23 cellular contexts compared by ENCODE assay signal in the genomic region with DNA sequence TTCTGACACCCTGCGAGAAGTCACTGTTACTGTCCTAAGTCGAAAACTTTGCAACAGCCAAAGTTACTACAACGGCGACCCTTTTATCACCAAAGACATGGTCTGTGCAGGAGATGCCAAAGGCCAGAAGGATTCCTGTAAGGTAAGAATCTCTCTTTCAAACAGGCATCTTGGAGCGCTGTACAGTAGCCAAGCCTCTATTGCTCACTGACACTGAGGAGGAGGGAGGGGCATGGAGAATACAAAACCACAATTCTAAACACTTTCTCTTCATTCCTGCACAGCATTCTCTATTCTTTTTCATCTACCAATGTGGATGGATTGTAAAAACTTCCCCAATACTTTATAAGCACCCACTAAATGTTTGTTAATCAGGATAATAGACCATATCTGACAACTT. TPM values are rescaled to one million over a fixed set of nuclear protein-coding genes. Genes with fewer than 3 reads are reported as not detected.
"Had no signal": no experiment of that assay in that cellular context is flagged by ENCODE, and none has a peak within 500 bp of the region (broad histone marks: within the 10 kb centered on the region; RNA-seq: fewer than 3 reads in every experiment).

No MANE protein-coding gene starts in this region.

- H3K4me3 Mint-ChIP-seq: activated B cell treated with CpG ODN at 0.5 μM for 24 hours; activated CD4-positive, alpha-beta memory T cell treated with anti-CD3 and anti-CD28 coated beads for 36 hours; activated naive CD8-positive, alpha-beta T cell treated with anti-CD3 and anti-CD28 coated beads, Interleukin-2, amount 50 U/mL, for 24 hours; activated T-helper 17 cell treated with anti-CD3 and anti-CD28 coated beads, Interleukin-2, amount 50 U/mL, for 72 hours; naive thymus-derived CD4-positive, alpha-beta T cell; stimulated activated naive CD8-positive, alpha-beta T cell treated with anti-CD3 and anti-CD28 coated beads, Interleukin-15, Interleukin-2, amounts not matched to agents 100 ng/mL and 50 ng/mL, for 24 hours had no signal

- H3K4me1 ChIP-seq: esophagus muscularis mucosa, uterus had no signal

- ATAC-seq: activated naive CD8-positive, alpha-beta T cell treated with anti-CD3 and anti-CD28 coated beads, Interleukin-2, amount 50 U/mL, for 24 hours; activated T-helper 17 cell treated with anti-CD3 and anti-CD28 coated beads, Interleukin-2, amount 50 U/mL, for 72 hours; left ventricle myocardium superior; mucosa of descending colon; naive thymus-derived CD4-positive, alpha-beta T cell had no signal

- H3K4me3 ChIP-seq: esophagus muscularis mucosa, heart right ventricle, mucosa of descending colon, tibial nerve, uterus had no signal

- H3K27me3 Mint-ChIP-seq: activated CD4-positive, alpha-beta memory T cell treated with anti-CD3 and anti-CD28 coated beads for 36 hours; activated naive CD8-positive, alpha-beta T cell treated with anti-CD3 and anti-CD28 coated beads, Interleukin-2, amount 50 U/mL, for 24 hours; activated T-helper 17 cell treated with anti-CD3 and anti-CD28 coated beads, Interleukin-2, amount 50 U/mL, for 72 hours; naive thymus-derived CD4-positive, alpha-beta T cell; stimulated activated naive CD8-positive, alpha-beta T cell treated with anti-CD3 and anti-CD28 coated beads, Interleukin-15, Interleukin-2, amounts not matched to agents 100 ng/mL and 50 ng/mL, for 24 hours had no signal

- H3K9me3 ChIP-seq: esophagus muscularis mucosa, heart right ventricle, mucosa of descending colon, tibial nerve, uterus had no signal

- H3K27me3 ChIP-seq: esophagus muscularis mucosa, tibial nerve, uterus had no signal

- DNase-seq: activated B cell treated with CpG ODN at 0.5 μM for 24 hours; activated CD4-positive, alpha-beta memory T cell treated with anti-CD3 and anti-CD28 coated beads for 36 hours; activated CD4-positive, alpha-beta T cell treated with anti-CD3 and anti-CD28 coated beads for 4 hours; activated naive CD4-positive, alpha-beta T cell treated with Interleukin-2 at 50 U/mL for 16 hours; activated naive CD8-positive, alpha-beta T cell treated with anti-CD3 and anti-CD28 coated beads, Interleukin-2, amount 50 U/mL, for 24 hours; activated T-cell treated with anti-CD3 and anti-CD28 coated beads for 4 hours; anterior cingulate cortex; cortex of kidney; effector CD8-positive, alpha-beta T cell; heart right ventricle; kidney glomerular epithelial cell; left ventricle myocardium superior; mucosa of descending colon; naive thymus-derived CD4-positive, alpha-beta T cell; posterior cingulate gyrus; T-helper 9 cell; uterus had no signal

- H3K27ac ChIP-seq: esophagus muscularis mucosa, heart right ventricle, tibial nerve, uterus had no signal

- H3K27ac Mint-ChIP-seq: activated B cell treated with CpG ODN at 0.5 μM for 24 hours; activated CD4-positive, alpha-beta memory T cell treated with anti-CD3 and anti-CD28 coated beads for 36 hours; activated naive CD8-positive, alpha-beta T cell treated with anti-CD3 and anti-CD28 coated beads, Interleukin-2, amount 50 U/mL, for 24 hours; activated T-helper 17 cell treated with anti-CD3 and anti-CD28 coated beads, Interleukin-2, amount 50 U/mL, for 72 hours; stimulated activated naive CD8-positive, alpha-beta T cell treated with anti-CD3 and anti-CD28 coated beads, Interleukin-15, Interleukin-2, amounts not matched to agents 100 ng/mL and 50 ng/mL, for 24 hours had no signal

- H3K9me3 Mint-ChIP-seq: activated B cell treated with CpG ODN at 0.5 μM for 24 hours; activated CD4-positive, alpha-beta memory T cell treated with anti-CD3 and anti-CD28 coated beads for 36 hours; activated T-helper 17 cell treated with anti-CD3 and anti-CD28 coated beads, Interleukin-2, amount 50 U/mL, for 72 hours; stimulated activated naive CD8-positive, alpha-beta T cell treated with anti-CD3 and anti-CD28 coated beads, Interleukin-15, Interleukin-2, amounts not matched to agents 100 ng/mL and 50 ng/mL, for 24 hours had no signal

- H3K36me3 ChIP-seq: esophagus muscularis mucosa, heart right ventricle, tibial nerve, uterus had no signal

RNA-seq across cellular contexts. Expression of gene GZMK, which starts 7.4 kb away (rescaled TPM):
- total RNA-seq: activated B cell treated with CpG ODN at 0.5 μM for 24 hours, endothelial cell of umbilical vein, renal cortical epithelial cell had no signal
- polyA plus RNA-seq: endothelial cell of umbilical vein had no signal

RNA-seq across cellular contexts. Expression of gene ESM1, which starts 46.1 kb away (rescaled TPM):
- total RNA-seq: activated B cell treated with CpG ODN at 0.5 μM for 24 hours, left ventricle myocardium superior, mucosa of descending colon had no signal
- polyA plus RNA-seq: naive thymus-derived CD4-positive, alpha-beta T cell had no signal
